ENCODE assay signal across 10 cellular contexts in the genomic region with DNA sequence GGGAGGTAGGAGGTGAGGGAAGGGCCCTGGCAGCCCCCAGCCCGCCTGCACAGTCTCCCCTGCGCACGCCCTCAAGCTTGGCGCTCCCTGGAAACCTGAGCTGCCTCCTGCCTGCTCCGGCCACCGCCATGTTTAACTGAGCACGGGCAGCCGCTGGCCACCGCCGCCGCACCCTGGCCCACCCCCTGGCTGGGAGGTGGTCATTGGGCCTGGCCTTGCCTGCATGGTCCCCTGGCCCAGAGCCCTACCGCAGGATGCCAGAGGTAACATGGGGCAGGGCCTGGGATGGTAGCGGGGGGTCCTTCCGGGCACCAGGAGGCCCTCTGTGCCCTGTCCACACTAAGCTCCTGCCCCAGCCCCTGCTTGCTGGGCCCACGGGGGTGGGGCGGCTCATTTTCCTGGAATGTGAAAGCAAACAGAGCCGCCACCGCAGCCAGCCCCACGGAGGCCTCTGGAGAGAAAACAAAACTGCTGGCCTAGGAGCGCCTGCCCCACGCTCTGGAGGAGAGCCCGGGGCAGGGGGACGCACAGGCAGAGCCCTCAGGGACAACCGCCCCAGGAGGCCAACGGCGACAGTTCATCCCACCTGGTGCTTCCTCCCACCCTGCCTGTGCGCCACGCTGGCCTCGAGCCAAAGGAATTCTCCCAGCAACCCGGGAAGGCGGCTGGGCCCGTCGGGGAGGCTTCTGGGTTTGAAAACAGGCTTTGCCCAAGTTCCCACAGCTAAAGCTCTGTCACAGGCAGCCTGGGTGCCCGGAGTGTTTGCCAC. TPM values are rescaled to one million over a fixed set of nuclear protein-coding genes. Genes with fewer than 3 reads are reported as not detected.
DNase-seq lines count a peak whose midpoint lies in the region; ATAC-seq and TF ChIP-seq lines count a peak whose summit lies in the region.
"Had no signal": no experiment of that assay in that cellular context is flagged by ENCODE, and none has a peak within 500 bp of the region (broad histone marks: within the 10 kb centered on the region; RNA-seq: fewer than 3 reads in every experiment).

No MANE protein-coding gene starts in this region.

- H3K27me3 ChIP-seq in adrenal gland (no peaks in the 10 kb centered on the region), thoracic aorta (replicated peaks; ENCODE audit: insufficient read depth) (no peaks in the 10 kb centered on the region)

- TF ChIP-seq POLR2A in adrenal gland (IDR thresholded peaks at IDR 0.05) = no peak

- TF ChIP-seq CTCF in adrenal gland (IDR thresholded peaks at IDR 0.05) (no peak), thoracic aorta (IDR thresholded peaks at IDR 0.05) (no peak)

- H3K27ac Mint-ChIP-seq in activated T-helper 17 cell treated with anti-CD3 and anti-CD28 coated beads, Interleukin-2, amount 50 U/mL, for 72 hours = no peak overlapping the region

- H3K27me3 Mint-ChIP-seq in activated T-helper 17 cell treated with anti-CD3 and anti-CD28 coated beads, Interleukin-2, amount 50 U/mL, for 72 hours = no peaks in the 10 kb centered on the region

- H3K4me1 ChIP-seq in adrenal gland (replicated peaks in 1 of 2) = peaks cover 9 to 69% of the 10 kb centered on the region in 2 donors
- peaks cover 31 to 61% of the 10 kb centered on the region in 2 donors for H3K4me1 ChIP-seq in thoracic aorta (ENCODE audit: control insufficient read depth in 1 of 2, low read depth in 2 of 2)

- 51 to 75% (median 67%) methylated on average over 8 to 34 of the region's 34 CpGs for WGBS in adrenal gland, 4 donors

- H3K36me3 Mint-ChIP-seq in activated T-helper 17 cell treated with anti-CD3 and anti-CD28 coated beads, Interleukin-2, amount 50 U/mL, for 72 hours (ENCODE audit: low read depth) = no peaks in the 10 kb centered on the region

- H3K9me3 ChIP-seq in adrenal gland (replicated peaks in 1 of 3) (no peaks in the 10 kb centered on the region), thoracic aorta (no peaks in the 10 kb centered on the region)
- H3K9me3 ChIP-seq: neutrophil had no signal

- no peaks in the 10 kb centered on the region for H3K36me3 ChIP-seq in adrenal gland (replicated peaks in 1 of 2)
- H3K36me3 ChIP-seq in thoracic aorta = peaks cover 16% of the 10 kb centered on the region
- H3K36me3 ChIP-seq: neutrophil had no signal

- DNase-seq in NCI-H1417 (lab: John Stamatoyannopoulos, UW) (peak; percentile 70 to 83 (median 80)), NCI-H1417 treated with DMSO at 0.1 percent for 48 hours (lab: John Stamatoyannopoulos, UW) (no peak), adrenal gland (peak in 2 of 7 donors; percentile 26 to 71), kidney tubule cell (ENCODE audit: low spot score) (peak; percentile 20), thoracic aorta (ENCODE audit: low spot score) (peak; percentile 35), cerebellum (ENCODE audit: low spot score) (no peak)
- DNase-seq: activated CD4-positive, alpha-beta T cell treated with anti-CD3 and anti-CD28 coated beads, Interleukin-2, amount 50 U/mL, for 4 hours had no signal

- no peaks in the 10 kb centered on the region for H3K9me3 Mint-ChIP-seq in activated T-helper 17 cell treated with anti-CD3 and anti-CD28 coated beads, Interleukin-2, amount 50 U/mL, for 72 hours

- ATAC-seq in thoracic aorta (ENCODE audit: insufficient number of reproducible peaks, low FRiP score, low read depth) (peak; percentile 21), GM18861 (IDR thresholded peaks at IDR 0.05; ENCODE audit: unreplicated experiment) (no peak)
- ATAC-seq in activated T-helper 17 cell treated with anti-CD3 and anti-CD28 coated beads, Interleukin-2, amount 50 U/mL, for 72 hours (replicated peaks) = no peak

- intact Hi-C loops in adrenal gland (cut with DNase I) = no loop called here

- H3K4me3 ChIP-seq in adrenal gland (peak overlapping the region in 1 of 4 donors; percentile 10), thoracic aorta (peak overlapping the region; percentile 42)

- H3K4me3 Mint-ChIP-seq in activated T-helper 17 cell treated with anti-CD3 and anti-CD28 coated beads, Interleukin-2, amount 50 U/mL, for 72 hours = no peak overlapping the region

- H3K4me1 Mint-ChIP-seq in activated T-helper 17 cell treated with anti-CD3 and anti-CD28 coated beads, Interleukin-2, amount 50 U/mL, for 72 hours = no peaks in the 10 kb centered on the region

- H3K27ac ChIP-seq in adrenal gland (peak overlapping the region in 4 of 5 donors; percentile 37 to 90 (median 60)), thoracic aorta (peak overlapping the region; percentile 94 to 95)
- H3K27ac ChIP-seq: neutrophil had no signal

RNA-seq across cellular contexts. Expression of gene NHERF2, which starts 8.9 kb away (rescaled TPM):
- total RNA-seq in adrenal gland (100 to 1,000 TPM in 2 of 8 donors, 10 to 100 TPM in 6; 49.2 to 155 (median 67.7) TPM), thoracic aorta (10 to 100 TPM; 66.0 to 84.1 TPM), cerebellum (7.3 TPM)
- 100 to 1,000 TPM in 2 of 3 donors, 10 to 100 TPM in 1; 12.5 to 263 (median 147) TPM for polyA plus RNA-seq in adrenal gland
- total RNA-seq in activated T-helper 17 cell treated with anti-CD3 and anti-CD28 coated beads, Interleukin-2, amount 50 U/mL, for 72 hours = 1 to 10 TPM in 1 of 2 donors, under 1 TPM in 1; 0.21 to 2.9 TPM

RNA-seq across cellular contexts. Expression of gene NTHL1, which starts 12.0 kb away (rescaled TPM):
- 10 to 100 TPM in 6 of 8 donors, 1 to 10 TPM in 2; 7.9 to 29.3 (median 14.4) TPM for total RNA-seq in adrenal gland
- polyA plus RNA-seq in adrenal gland = 10 to 100 TPM in 2 of 3 donors, 1 to 10 TPM in 1; 1.5 to 36.6 (median 34.3) TPM
- 10 to 100 TPM in 1 of 2 donors, 1 to 10 TPM in 1; 7.7 to 13.4 TPM for total RNA-seq in thoracic aorta
- 14.9 TPM for total RNA-seq in cerebellum
- total RNA-seq in activated T-helper 17 cell treated with anti-CD3 and anti-CD28 coated beads, Interleukin-2, amount 50 U/mL, for 72 hours = 10 to 100 TPM; 13.2 to 37.6 TPM

RNA-seq across cellular contexts. Expression of gene TSC2, which starts 12.2 kb away (rescaled TPM):
- total RNA-seq in adrenal gland (100 to 1,000 TPM in 2 of 8 donors, 10 to 100 TPM in 6; 44.7 to 148 (median 92.6) TPM), thoracic aorta (100 to 1,000 TPM; 112 to 123 TPM), cerebellum (85.0 TPM)
- 100 to 1,000 TPM in 2 of 3 donors, 10 to 100 TPM in 1; 56.9 to 333 (median 105) TPM for polyA plus RNA-seq in adrenal gland
- total RNA-seq in activated T-helper 17 cell treated with anti-CD3 and anti-CD28 coated beads, Interleukin-2, amount 50 U/mL, for 72 hours = 10 to 100 TPM; 79.3 to 83.7 TPM

RNA-seq across cellular contexts. Expression of gene NPW, which starts 16.0 kb away (rescaled TPM):
- total RNA-seq in adrenal gland (1 to 10 TPM in 2 of 8 donors, under 1 TPM in 1, not detected in 5; 0.50 to 3.9 (median 1.0) TPM), thoracic aorta (not detected), cerebellum (not detected)
- polyA plus RNA-seq in adrenal gland = 1 to 10 TPM in 1 of 3 donors, under 1 TPM in 1, not detected in 1; 0.88 to 1.3 TPM
- 1 to 10 TPM in 1 of 2 donors, not detected in 1; 2.8 TPM for total RNA-seq in activated T-helper 17 cell treated with anti-CD3 and anti-CD28 coated beads, Interleukin-2, amount 50 U/mL, for 72 hours

RNA-seq across cellular contexts. Expression of gene ZNF598, which starts 26.0 kb away (rescaled TPM):
- total RNA-seq in adrenal gland = 10 to 100 TPM; 17.3 to 36.6 (median 29.0) TPM
- 10 to 100 TPM in 2 of 3 donors, 1 to 10 TPM in 1; 8.3 to 51.5 (median 37.9) TPM for polyA plus RNA-seq in adrenal gland
- 10 to 100 TPM; 65.8 to 68.5 TPM for total RNA-seq in thoracic aorta
- total RNA-seq in cerebellum = 8.6 TPM
- total RNA-seq in activated T-helper 17 cell treated with anti-CD3 and anti-CD28 coated beads, Interleukin-2, amount 50 U/mL, for 72 hours = 10 to 100 TPM; 41.2 to 79.6 TPM

Comparison
In these comparisons a context has a peak if more than half of its experiments do, and no peak if none do; other contexts are left out.
1. DNase-seq: peak in NCI-H1417 (3 of 3), kidney tubule cell (single experiment) and thoracic aorta (single experiment); none in NCI-H1417 treated with DMSO at 0.1 percent for 48 hours (single experiment) and cerebellum (single experiment).